12 cellular contexts compared by ENCODE assay signal in genomic region chr17:82492647-82493516, GRCh38. TPM values are rescaled to one million over a fixed set of nuclear protein-coding genes. Genes with fewer than 3 reads are reported as not detected.
DNase-seq lines count a peak whose midpoint lies in the region; TF ChIP-seq lines count a peak whose summit lies in the region.
"Had no signal": no experiment of that assay in that cellular context is flagged by ENCODE, and none has a peak within 500 bp of the region (broad histone marks: within the 10 kb centered on the region; RNA-seq: fewer than 3 reads in every experiment).

No MANE protein-coding gene starts in this region.

- DNase-seq in EH (ENCODE audit: low read depth): peak; percentile 80
- no peak for DNase-seq in OCI-LY7 (ENCODE audit: low spot score)
- peak; percentile 44 for DNase-seq in choroid plexus epithelial cell (ENCODE audit: low read depth)
- DNase-seq in osteoblast (ENCODE audit: insufficient read length, low spot score, missing footprints): peak; percentile 96
- DNase-seq in SK-N-DZ (ENCODE audit: low spot score): no peak
- no peak for DNase-seq in stimulated activated CD4-positive, alpha-beta T cell treated with anti-CD3 and anti-CD28 coated beads, Interleukin-12 subunit alpha, Interleukin-12 subunit beta, amount 100 ng/mL, for 4 hours
- no peak for DNase-seq in NCI-H748 (lab: John Stamatoyannopoulos, UW; ENCODE audit: unreplicated experiment)
- no peak for DNase-seq in NK-92 (lab: John Stamatoyannopoulos, UW; ENCODE audit: unreplicated experiment)
- DNase-seq: activated T-cell treated with anti-CD3 and anti-CD28 coated beads for 4 hours, NCI-H1105 treated with DMSO at 0.1 percent for 48 hours had no signal

- H3K4me3 ChIP-seq in OCI-LY7 (ENCODE audit: low read depth, low read length, poor library complexity, severe bottlenecking) (no peak overlapping the region), choroid plexus epithelial cell (ENCODE audit: low read depth, low read length) (no peak overlapping the region), osteoblast (ENCODE audit: insufficient read depth, low read length) (peak overlapping the region; percentile 1)
- H3K4me3 ChIP-seq: lung, pancreas had no signal

- H4K20me1 ChIP-seq in OCI-LY7 (ENCODE audit: insufficient read depth, low read length) (no peaks in the 10 kb centered on the region), osteoblast (ENCODE audit: insufficient read depth, low read length) (peaks cover 3% of the 10 kb centered on the region)

- H2AFZ ChIP-seq in OCI-LY7 (ENCODE audit: low read length) (no peak overlapping the region), osteoblast (ENCODE audit: low read length) (peak overlapping the region; percentile 0)

- no TSS peak for BruUV-seq in OCI-LY7 (replicated peaks; lab: Mats Ljungman, UMichigan)

- no peaks in the 10 kb centered on the region for H3K9me2 ChIP-seq in OCI-LY7 (ENCODE audit: insufficient read depth, low read length)

- H3K36me3 ChIP-seq in OCI-LY7 (ENCODE audit: insufficient read depth, low read length): peaks cover 16% of the 10 kb centered on the region; the same call in 1 of the 2 replicates
- no peaks in the 10 kb centered on the region for H3K36me3 ChIP-seq in osteoblast (ENCODE audit: insufficient read depth, low read length)
- H3K36me3 ChIP-seq: pancreas had no signal

- H3K4me2 ChIP-seq in OCI-LY7 (ENCODE audit: low read length) (peak overlapping the region; percentile 40), osteoblast (ENCODE audit: insufficient read depth, low read length) (peak overlapping the region; percentile 37)

- no peaks in the 10 kb centered on the region for H3K27me3 ChIP-seq in osteoblast (ENCODE audit: insufficient read depth, low read length)
- H3K27me3 ChIP-seq: pancreas had no signal

- TF ChIP-seq CTCF in OCI-LY7 (conservative IDR thresholded peaks at IDR 0.05; ENCODE audit: low read length) (no peak), choroid plexus epithelial cell (conservative IDR thresholded peaks at IDR 0.05; ENCODE audit: low read depth, low read length) (no peak), osteoblast (IDR thresholded peaks at IDR 0.05; ENCODE audit: extremely low read depth, low read depth, low read length) (no peak)

- H3K79me2 ChIP-seq in OCI-LY7 (ENCODE audit: insufficient read depth, low read depth, low read length) (no peaks in the 10 kb centered on the region), osteoblast (ENCODE audit: insufficient read depth, low read length) (no peaks in the 10 kb centered on the region)

- H3K9me3 ChIP-seq in OCI-LY7 (ENCODE audit: low read length): no peaks in the 10 kb centered on the region
- H3K9me3 ChIP-seq in osteoblast (ENCODE audit: low read depth, low read length): no peaks in the 10 kb centered on the region
- H3K9me3 ChIP-seq: pancreas had no signal

- intact Hi-C loops in OCI-LY7 (cut with micrococcal nuclease; ENCODE audit: unreplicated experiment): loop anchor here (10.0 kb wide), 1 partner anchor 198 kb away; no protein-coding TSS in a partner anchor

- CTCF ChIA-PET in OCI-LY7 (lab: Charles Lee; ENCODE audit: unreplicated experiment): interaction anchor here (0.6 to 1.2 kb wide), 5 partner anchors 12 to 142 kb away, joined by 3 to 7 read pairs (median 4); no protein-coding TSS in a partner anchor

- POLR2A ChIA-PET in OCI-LY7 (lab: Charles Lee): interaction anchor here (0.6 to 1.5 kb wide), 8 partner anchors 11 to 195 kb away, joined by 3 to 7 read pairs (median 4); no protein-coding TSS in a partner anchor

- H3K27ac ChIP-seq in OCI-LY7 (ENCODE audit: low read depth, low read length, poor library complexity, severe bottlenecking): peak overlapping the region; percentile 54
- H3K27ac ChIP-seq in osteoblast (ENCODE audit: low read depth, low read length): peak overlapping the region; percentile 72
- H3K27ac ChIP-seq: pancreas had no signal

- H3K4me1 ChIP-seq in OCI-LY7 (ENCODE audit: insufficient read depth, low read length, poor library complexity, severe bottlenecking): peaks cover 59% of the 10 kb centered on the region
- peaks cover 40% of the 10 kb centered on the region for H3K4me1 ChIP-seq in osteoblast (ENCODE audit: insufficient read depth, low read length)

RNA-seq across cellular contexts. Expression of gene FOXK2, which starts 26.6 kb away (rescaled TPM):
- 62.4 and 76.2 TPM in 2 replicates for total RNA-seq in OCI-LY7 (2014; rRNA removed; shearing (Covaris generic))
- total RNA-seq in OCI-LY7 (2022) (144 and 148 TPM in 2 replicates), osteoblast (26.8 and 29.3 TPM in 2 replicates)
- 44.6 and 50.7 TPM in 2 replicates for polyA plus RNA-seq in SK-N-DZ (2014; cell fraction: cytosol; rRNA removed)
- 43.3 and 51.3 TPM in 2 replicates for polyA plus RNA-seq in SK-N-DZ (2014; cell fraction: nucleus; rRNA removed)

RNA-seq across cellular contexts. Expression of gene NARF, which starts 34.3 kb away (rescaled TPM):
- 75.0 and 82.5 TPM in 2 replicates for total RNA-seq in OCI-LY7 (2014; rRNA removed; shearing (Covaris generic))
- total RNA-seq in OCI-LY7 (2022): 148 and 151 TPM in 2 replicates
- total RNA-seq in osteoblast: 34.4 and 36.8 TPM in 2 replicates
- 175 and 178 TPM in 2 replicates for polyA plus RNA-seq in SK-N-DZ (2014; cell fraction: cytosol; rRNA removed)
- 193 and 225 TPM in 2 replicates for polyA plus RNA-seq in SK-N-DZ (2014; cell fraction: nucleus; rRNA removed)

RNA-seq across cellular contexts. Expression of gene CYBC1, which starts 42.3 kb away (rescaled TPM):
- total RNA-seq in OCI-LY7 (2014; rRNA removed; shearing (Covaris generic)): 424 and 470 TPM in 2 replicates
- total RNA-seq in OCI-LY7 (2022) (679 and 701 TPM in 2 replicates), osteoblast (72.4 and 75.1 TPM in 2 replicates)
- 130 and 164 TPM in 2 replicates for polyA plus RNA-seq in SK-N-DZ (2014; cell fraction: cytosol; rRNA removed)
- 230 and 261 TPM in 2 replicates for polyA plus RNA-seq in SK-N-DZ (2014; cell fraction: nucleus; rRNA removed)

Comparison
In these comparisons a context has a peak if more than half of its experiments do, and no peak if none do; other contexts are left out.
1. DNase-seq: peak in EH (single experiment), choroid plexus epithelial cell (single experiment) and osteoblast (single experiment); none in OCI-LY7 (single experiment), SK-N-DZ (single experiment), stimulated activated CD4-positive, alpha-beta T cell treated with anti-CD3 and anti-CD28 coated beads, Interleukin-12 subunit alpha, Interleukin-12 subunit beta, amount 100 ng/mL, for 4 hours (single experiment), NCI-H748 (single experiment) and NK-92 (single experiment).